Comparison of ENCODE assay signal across 11 cellular contexts in the genomic region with DNA sequence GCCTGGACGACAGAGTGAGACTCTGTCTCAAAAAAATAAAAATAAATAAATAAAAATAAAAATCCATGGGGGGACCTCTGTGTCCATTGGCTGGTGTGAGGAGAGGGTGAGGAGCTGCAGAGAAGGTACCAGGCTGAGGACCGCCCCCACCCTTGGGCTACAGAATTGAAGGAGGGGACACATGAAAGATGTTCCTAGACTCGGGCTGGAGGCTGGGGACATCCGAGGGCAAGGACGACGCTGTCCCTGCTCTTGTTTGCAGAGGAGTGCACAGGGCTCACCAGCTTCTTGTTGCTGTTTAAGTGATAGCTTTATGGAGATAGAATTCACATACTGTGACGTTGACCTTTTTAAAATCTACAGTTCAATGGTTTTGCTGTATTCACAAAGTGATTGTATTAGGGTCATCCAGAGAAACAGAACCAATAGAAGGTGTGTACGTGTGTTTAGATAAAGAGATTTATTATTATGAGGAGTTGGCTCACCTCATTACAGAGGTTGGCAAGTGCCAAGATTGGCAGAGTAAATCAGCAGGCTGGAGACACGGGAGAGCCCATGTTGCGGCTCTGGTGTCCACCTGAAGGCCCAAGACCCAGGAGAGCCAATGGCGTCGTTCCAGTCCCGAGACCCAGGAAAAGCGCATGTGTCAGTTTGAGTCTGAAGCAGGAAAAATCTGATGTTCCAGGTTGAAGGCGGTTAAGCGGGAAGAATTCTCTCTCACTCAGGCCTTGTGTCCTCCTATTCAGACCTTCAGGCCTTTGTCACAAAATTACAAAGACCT.
DNase-seq lines count a peak whose midpoint lies in the region; ATAC-seq and TF ChIP-seq lines count a peak whose summit lies in the region.
"Had no signal": no experiment of that assay in that cellular context is flagged by ENCODE, and none has a peak within 500 bp of the region (broad histone marks: within the 10 kb centered on the region; RNA-seq: fewer than 3 reads in every experiment).

No MANE protein-coding gene starts in this region.

- peaks cover 4% of the 10 kb centered on the region for H3K27me3 Mint-ChIP-seq in CD4-positive, CD25-positive, alpha-beta regulatory T cell
- H3K27me3 Mint-ChIP-seq in central memory CD8-positive, alpha-beta T cell, result no peaks in the 10 kb centered on the region
- H3K27me3 Mint-ChIP-seq in nephron progenitor cell (ENCODE audit: low read depth, poor library complexity), result no peaks in the 10 kb centered on the region

- peak overlapping the region; percentile 85 to 96 (median 90) for H3K4me3 Mint-ChIP-seq in CD4-positive, CD25-positive, alpha-beta regulatory T cell
- H3K4me3 Mint-ChIP-seq in central memory CD8-positive, alpha-beta T cell, result peak overlapping the region; percentile 93
- peak overlapping the region; percentile 12 for H3K4me3 Mint-ChIP-seq in nephron progenitor cell

- peaks cover 100% of the 10 kb centered on the region for H3K4me1 ChIP-seq in CD4-positive, CD25-positive, alpha-beta regulatory T cell (ENCODE audit: control insufficient read depth, insufficient read depth, low read length, poor library complexity, severe bottlenecking)

- no peaks in the 10 kb centered on the region for H3K27me3 ChIP-seq in CD4-positive, CD25-positive, alpha-beta regulatory T cell (ENCODE audit: control insufficient read depth, insufficient read depth, low read length)

- H3K27ac Mint-ChIP-seq in CD4-positive, CD25-positive, alpha-beta regulatory T cell, result peak overlapping the region; percentile 92 to 100 (median 99)
- H3K27ac Mint-ChIP-seq in central memory CD8-positive, alpha-beta T cell (ENCODE audit: low read depth), result peak overlapping the region; percentile 96
- H3K27ac Mint-ChIP-seq in nephron progenitor cell, result peak overlapping the region; percentile 98

- TF ChIP-seq CTCF in nephron progenitor cell (IDR thresholded peaks at IDR 0.05), result no peak

- no peak for ATAC-seq in CD4-positive, CD25-positive, alpha-beta regulatory T cell (ENCODE audit: low read depth in 2 of 2)
- no peak for ATAC-seq in central memory CD8-positive, alpha-beta T cell (replicated peaks; ENCODE audit: extremely low read depth, poor library complexity, severe bottlenecking)
- no peak for ATAC-seq in HG03571 (IDR thresholded peaks at IDR 0.05; ENCODE audit: unreplicated experiment)

- peaks cover 5% of the 10 kb centered on the region for H3K36me3 ChIP-seq in CD4-positive, CD25-positive, alpha-beta regulatory T cell (ENCODE audit: control insufficient read depth, insufficient read depth, low read length)
- peaks cover 39% of the 10 kb centered on the region for H3K36me3 ChIP-seq in KOPT-K1 (ENCODE audit: insufficient read depth, low read length)

- H3K9me3 Mint-ChIP-seq in CD4-positive, CD25-positive, alpha-beta regulatory T cell, result peaks cover 0 to 1% (median 0%) of the 10 kb centered on the region in 7 donors
- no peaks in the 10 kb centered on the region for H3K9me3 Mint-ChIP-seq in central memory CD8-positive, alpha-beta T cell
- H3K9me3 Mint-ChIP-seq in nephron progenitor cell, result peaks cover 3% of the 10 kb centered on the region

- DNase-seq in CD4-positive, CD25-positive, alpha-beta regulatory T cell, result peak in 1 of 3 donors; percentile 34
- DNase-seq in central memory CD8-positive, alpha-beta T cell (ENCODE audit: low spot score in 2 of 2), result no peak
- DNase-seq in nephron progenitor cell, result no peak
- no peak for DNase-seq in cerebellar cortex (ENCODE audit: low spot score)
- DNase-seq in NCI-H1417 treated with DMSO at 0.1 percent for 48 hours (lab: John Stamatoyannopoulos, UW), result no peak
- DNase-seq in superior temporal gyrus (ENCODE audit: extremely low spot score), result no peak
- DNase-seq: DMS 273 treated with DMSO at 0.1 percent for 48 hours, erythroblast, SIG-M5 had no signal

- H3K36me3 Mint-ChIP-seq in CD4-positive, CD25-positive, alpha-beta regulatory T cell, result peaks cover 24% of the 10 kb centered on the region
- peaks cover 41% of the 10 kb centered on the region for H3K36me3 Mint-ChIP-seq in central memory CD8-positive, alpha-beta T cell (ENCODE audit: insufficient read depth)
- H3K36me3 Mint-ChIP-seq in nephron progenitor cell (ENCODE audit: low read depth), result peaks cover 11% of the 10 kb centered on the region

- H3K9me3 ChIP-seq in CD4-positive, CD25-positive, alpha-beta regulatory T cell (ENCODE audit: control insufficient read depth in 2 of 2, low read length in 2 of 2), result no peaks in the 10 kb centered on the region
- H3K9me3 ChIP-seq in KOPT-K1 (ENCODE audit: insufficient read depth, low read length, poor library complexity, severe bottlenecking), result no peaks in the 10 kb centered on the region

- peaks cover 12 to 92% (median 61%) of the 10 kb centered on the region in 4 donors for H3K4me1 Mint-ChIP-seq in CD4-positive, CD25-positive, alpha-beta regulatory T cell
- H3K4me1 Mint-ChIP-seq in central memory CD8-positive, alpha-beta T cell, result peaks cover 85% of the 10 kb centered on the region
- peaks cover 80% of the 10 kb centered on the region for H3K4me1 Mint-ChIP-seq in nephron progenitor cell

- H3K27ac ChIP-seq in CD4-positive, CD25-positive, alpha-beta regulatory T cell (ENCODE audit: insufficient read depth, low read length, poor library complexity, severe bottlenecking), result peak overlapping the region; percentile 91
- peak overlapping the region; percentile 96 for H3K27ac ChIP-seq in KOPT-K1 (ENCODE audit: low read depth, low read length, poor library complexity, severe bottlenecking)

- H3K4me3 ChIP-seq in CD4-positive, CD25-positive, alpha-beta regulatory T cell (ENCODE audit: low read depth, low read length), result peak overlapping the region; percentile 79

Comparison
In these comparisons a context has a peak if more than half of its experiments do, and no peak if none do; other contexts are left out.
1. H3K4me3 Mint-ChIP-seq: peak in every context shown above with its lines; median percentile 93 in central memory CD8-positive, alpha-beta T cell; 90 in CD4-positive, CD25-positive, alpha-beta regulatory T cell; 12 in nephron progenitor cell.